Comparison of ENCODE assay signal across 1 cellular context in genomic region chr2:69789129-69789528, GRCh38.
TF ChIP-seq lines count a peak whose summit lies in the region.

No MANE protein-coding gene starts in this region.

TF ChIP-seq in GM12878, 131 proteins besides CTCF, POLR2A, EP300 and RAD21 (continues in another document):
- no peak for TF ChIP-seq NR2C2 (IDR thresholded peaks at IDR 0.05; ENCODE audit: borderline replicate concordance, control insufficient read depth, insufficient read length, low read depth)
- TF ChIP-seq NBN (IDR thresholded peaks at IDR 0.05) = no peak; the same call in 1 of the 2 replicates
- no peak for TF ChIP-seq GABPA (IDR thresholded peaks at IDR 0.05; ENCODE audit: low read depth)
- no peak for TF ChIP-seq JUNB (IDR thresholded peaks at IDR 0.05)
- no peak for TF ChIP-seq SRF (IDR thresholded peaks at IDR 0.05; ENCODE audit: low read depth in 2 of 2, low read length in 2 of 2)
- TF ChIP-seq NKRF (conservative IDR thresholded peaks at IDR 0.05) = peak; percentile 79
- no peak for TF ChIP-seq CHD2 (IDR thresholded peaks at IDR 0.05; ENCODE audit: borderline replicate concordance, low read depth, low read length)
- TF ChIP-seq PML (IDR thresholded peaks at IDR 0.05; ENCODE audit: low read length) = no peak
- 0 out of 2 replicates have a peak, but pooled peaks have one; percentile 70 for TF ChIP-seq RCOR1 (conservative IDR thresholded peaks at IDR 0.05; ENCODE audit: low read depth, low read length)
- TF ChIP-seq CBX5 (IDR thresholded peaks at IDR 0.05; ENCODE audit: low read depth) = no peak
- TF ChIP-seq TCF3 (IDR thresholded peaks at IDR 0.05; ENCODE audit: borderline replicate concordance, insufficient read depth, low read depth, low read length) = no peak
- TF ChIP-seq MXI1 (IDR thresholded peaks at IDR 0.05; ENCODE audit: low read depth, low read length) = no peak
- no peak for TF ChIP-seq HDGF (IDR thresholded peaks at IDR 0.05)
- no peak for TF ChIP-seq JUND (IDR thresholded peaks at IDR 0.05; ENCODE audit: low read depth, low read length)
- TF ChIP-seq ZBTB11 (CRISPR knock-in tag; IDR thresholded peaks at IDR 0.05) = no peak
- no peak for TF ChIP-seq STAT1 (conservative IDR thresholded peaks at IDR 0.05)
- no peak for TF ChIP-seq NFYA (IDR thresholded peaks at IDR 0.05; ENCODE audit: borderline replicate concordance, low read depth, low read length)
- TF ChIP-seq KDM1A (IDR thresholded peaks at IDR 0.05; ENCODE audit: borderline replicate concordance) = peak; percentile 95
- no peak for TF ChIP-seq RELB (IDR thresholded peaks at IDR 0.05; ENCODE audit: low read depth)
- no peak for TF ChIP-seq SREBF2 (IDR thresholded peaks at IDR 0.05; ENCODE audit: low read length)
- 0 out of 2 replicates have a peak, but pooled peaks have one; percentile 26 for TF ChIP-seq GATAD2B (conservative IDR thresholded peaks at IDR 0.05; ENCODE audit: low read depth)
- no peak for TF ChIP-seq MAX (IDR thresholded peaks at IDR 0.05; ENCODE audit: low read depth, low read length)
- TF ChIP-seq MLLT1 (IDR thresholded peaks at IDR 0.05) = no peak
- TF ChIP-seq EZH2 (IDR thresholded peaks at IDR 0.05; ENCODE audit: borderline replicate concordance, control insufficient read depth, low read depth, low read length) = no peak
- no peak for TF ChIP-seq MEF2B (IDR thresholded peaks at IDR 0.05; ENCODE audit: partially characterized antibody, poor library complexity, severe bottlenecking)
- TF ChIP-seq SMARCA5 (IDR thresholded peaks at IDR 0.05) = peak; percentile 98
- no peak for TF ChIP-seq CHD1 (IDR thresholded peaks at IDR 0.05; ENCODE audit: low read depth, low read length)
- no peak for TF ChIP-seq BHLHE40 (IDR thresholded peaks at IDR 0.05; ENCODE audit: borderline replicate concordance in 1 of 2, low read depth in 2 of 2, low read length in 1 of 2)
- TF ChIP-seq BACH1 (IDR thresholded peaks at IDR 0.05; ENCODE audit: borderline replicate concordance) = 0 out of 2 replicates have a peak, but pooled peaks have one; percentile 14
- no peak for TF ChIP-seq ELK1 (IDR thresholded peaks at IDR 0.05; ENCODE audit: low read depth, low read length)
- TF ChIP-seq ASH2L (IDR thresholded peaks at IDR 0.05; ENCODE audit: borderline replicate concordance, low read depth) = no peak
- peak; percentile 73; the same call in 1 of the 2 replicates for TF ChIP-seq ZNF24 (IDR thresholded peaks at IDR 0.05)
- TF ChIP-seq YY1 (IDR thresholded peaks at IDR 0.05; ENCODE audit: low read depth, low read length) = no peak
- peak; percentile 76; the same call in 1 of the 2 replicates for TF ChIP-seq HDAC2 (IDR thresholded peaks at IDR 0.05)
- TF ChIP-seq TAF1 (IDR thresholded peaks at IDR 0.05; ENCODE audit: borderline replicate concordance, low read depth, low read length) = no peak
- TF ChIP-seq ETV6 (conservative IDR thresholded peaks at IDR 0.05 in 1 of 2, IDR thresholded peaks at IDR 0.05 in 1 of 2; ENCODE audit: borderline replicate concordance in 1 of 2, low read depth in 1 of 2) = no peak
- TF ChIP-seq RUNX3 (IDR thresholded peaks at IDR 0.05; ENCODE audit: low read length) = peak; percentile 28; the same call in 1 of the 2 replicates
- TF ChIP-seq ATF7 (IDR thresholded peaks at IDR 0.05; ENCODE audit: low read depth) = peak; percentile 36; the same call in 1 of the 2 replicates
- TF ChIP-seq ZZZ3 (IDR thresholded peaks at IDR 0.05; ENCODE audit: control insufficient read depth, insufficient read length, low read depth) = no peak
- no peak for TF ChIP-seq RFX5 (IDR thresholded peaks at IDR 0.05; ENCODE audit: low read depth, low read length)
- TF ChIP-seq CREB1 (IDR thresholded peaks at IDR 0.05; ENCODE audit: low read depth) = no peak
- TF ChIP-seq E2F8 (IDR thresholded peaks at IDR 0.05; ENCODE audit: low read depth, partially characterized antibody) = no peak
- 0 out of 2 replicates have a peak, but pooled peaks have one; percentile 20 for TF ChIP-seq IRF4 (IDR thresholded peaks at IDR 0.05; ENCODE audit: low read depth, low read length)
- TF ChIP-seq RELA (IDR thresholded peaks at IDR 0.05; ENCODE audit: borderline replicate concordance, partially characterized antibody) = no peak
- no peak for TF ChIP-seq ZBTB4 (CRISPR knock-in tag; IDR thresholded peaks at IDR 0.05)
- TF ChIP-seq SPI1 (IDR thresholded peaks at IDR 0.05; ENCODE audit: borderline replicate concordance, insufficient read depth, low read depth, low read length) = 0 out of 2 replicates have a peak, but pooled peaks have one; percentile 24
- TF ChIP-seq SIN3A (IDR thresholded peaks at IDR 0.05; ENCODE audit: low read depth, low read length) = no peak
- no peak for TF ChIP-seq KAT2A (conservative IDR thresholded peaks at IDR 0.05; ENCODE audit: control insufficient read depth, low read depth, low read length)
- TF ChIP-seq IKZF2 (IDR thresholded peaks at IDR 0.05) = peak in 1 of 2 experiments; percentile 55; a peak in 2 of 4 replicates
